8 cellular contexts compared by ENCODE assay signal in genomic region chr17:48241131-48241591, GRCh38.
DNase-seq lines count a peak whose midpoint lies in the region; ATAC-seq and TF ChIP-seq lines count a peak whose summit lies in the region.

No MANE protein-coding gene starts in this region.

- no peak for TF ChIP-seq POLR2A in erythroblast (IDR thresholded peaks at IDR 0.05; ENCODE audit: low read length)

- peaks cover 24% of the 10 kb centered on the region for H3K4me1 Mint-ChIP-seq in CD14-positive monocyte

- H3K36me3 Mint-ChIP-seq in CD14-positive monocyte = no peaks in the 10 kb centered on the region

- DNase-seq in CD14-positive monocyte (ENCODE audit: low spot score) (peak; percentile 67), RPMI7951 (ENCODE audit: low read depth) (peak; percentile 91), retina (peak; percentile 46), erythroblast (lab: John Stamatoyannopoulos, UW) (no peak), NCI-H128 (lab: John Stamatoyannopoulos, UW; ENCODE audit: unreplicated experiment) (no peak)

- H3K9me3 Mint-ChIP-seq in CD14-positive monocyte = no peaks in the 10 kb centered on the region

- H3K27ac Mint-ChIP-seq in CD14-positive monocyte = peak overlapping the region in 4 of 7 donors; percentile 43 to 67 (median 61)

- intact Hi-C loops in CD14-positive monocyte (cut with micrococcal nuclease) = no loop called here

- H3K27me3 Mint-ChIP-seq in CD14-positive monocyte (ENCODE audit: low read depth in 3 of 3) = peaks cover 0 to 3% (median 2%) of the 10 kb centered on the region in 3 donors

- ATAC-seq in GM18907 (IDR thresholded peaks at IDR 0.05; ENCODE audit: unreplicated experiment) (peak; percentile 87), HG03066 (IDR thresholded peaks at IDR 0.05; ENCODE audit: low read depth, unreplicated experiment) (peak; percentile 89), esophagus mucosa (peak; percentile 61)

- no peak for TF ChIP-seq CTCF in CD14-positive monocyte (IDR thresholded peaks at IDR 0.05)

- peak overlapping the region in 1 of 2 donors; percentile 81 for H3K4me3 Mint-ChIP-seq in CD14-positive monocyte

Comparison
In these comparisons a context has a peak if more than half of its experiments do, and no peak if none do; other contexts are left out.
1. DNase-seq: peak in CD14-positive monocyte (single experiment), RPMI7951 (single experiment) and retina (single experiment); none in erythroblast (0 of 2) and NCI-H128 (single experiment).
2. Peak in every context shown above with its lines, with median percentiles within 50 percentile points of each other: ATAC-seq.